ENCODE assay signal across 8 cellular contexts in the genomic region with DNA sequence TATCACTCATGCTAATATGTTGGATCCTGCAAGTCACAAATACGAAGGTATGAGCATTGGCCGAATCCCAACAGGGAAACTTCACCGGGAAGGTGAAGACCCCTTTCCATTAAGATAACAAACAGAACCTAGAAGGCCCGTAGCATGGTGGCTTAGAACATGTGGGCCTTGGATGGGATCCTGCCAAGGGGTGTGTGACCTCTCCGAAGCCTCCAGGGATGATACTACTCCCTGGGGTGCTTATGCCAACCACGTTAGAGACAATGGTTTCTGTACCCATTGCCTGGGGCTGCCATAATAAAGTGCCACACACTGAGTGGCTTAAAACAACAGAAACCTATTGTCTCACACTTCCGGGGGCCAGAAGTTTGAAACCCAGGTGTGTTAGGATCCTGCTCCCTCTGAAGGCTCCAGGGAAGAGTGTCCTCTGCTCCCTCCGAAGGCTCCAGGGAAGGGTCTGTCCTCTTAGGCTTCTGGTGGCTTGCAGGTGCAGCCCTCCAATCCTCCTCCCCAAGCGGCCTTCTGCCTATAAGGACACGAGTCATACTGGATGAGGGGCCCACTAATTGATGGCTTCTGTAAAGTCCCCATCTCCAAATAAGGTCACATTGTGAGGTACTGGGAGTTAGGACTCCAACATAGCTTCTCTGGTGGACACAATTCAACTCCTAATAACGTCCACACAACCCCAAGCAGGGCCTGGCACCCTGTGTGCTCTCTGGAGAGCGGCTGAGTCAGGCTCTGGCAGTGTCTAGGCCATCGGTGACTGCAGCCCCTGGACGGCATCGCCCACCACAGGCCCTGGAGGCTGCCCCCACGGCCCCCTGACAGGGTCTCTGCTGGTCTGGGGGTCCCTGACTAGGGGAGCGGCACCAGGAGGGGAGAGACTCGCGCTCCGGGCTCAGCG. TPM values are rescaled to one million over a fixed set of nuclear protein-coding genes. Genes with fewer than 3 reads are reported as not detected.
DNase-seq lines count a peak whose midpoint lies in the region; ATAC-seq, FAIRE-seq and TF ChIP-seq lines count a peak whose summit lies in the region.

No MANE protein-coding gene starts in this region.

- H3K27ac ChIP-seq in AG04450 (ENCODE audit: low read depth, low read length) (no peak overlapping the region), HCT116 (ENCODE audit: low read depth, low read length) (no peak overlapping the region; the same call in 1 of the 2 replicates), testis (peak overlapping the region; percentile 48 to 73)

- RAD21 ChIA-PET in HCT116 (lab: Charles Lee; ENCODE audit: low non-redundant PET in 1 of 2, low total read pairs in 2 of 2, uncharacterized antibody in 2 of 2, unreplicated experiment in 2 of 2): no interaction called here

- POLR2A ChIA-PET in AG04450 (lab: Yijun Ruan, JAX) (interaction anchor here (0.9 kb wide), 1 partner anchor 19 kb away, joined by 3 read pairs; no protein-coding TSS in a partner anchor), HCT116 (lab: Charles Lee) (no interaction called here)
- POLR2A ChIA-PET in activated CD8-positive, alpha-beta T cell treated with anti-CD3 and anti-CD28 coated beads, Interleukin-2, amount 10 ng/mL, durations not matched to agents 7 days and 5 days (lab: Charles Lee): interaction anchor here (1.5 kb wide), 1 partner anchor 9 kb away, joined by 3 read pairs; no protein-coding TSS in a partner anchor

- H3K27ac Mint-ChIP-seq in activated CD8-positive, alpha-beta T cell treated with anti-CD3 and anti-CD28 coated beads, Interleukin-2, amount 10 ng/mL, durations not matched to agents 7 days and 5 days: peak overlapping the region; percentile 60

- no peaks in the 10 kb centered on the region for H3K27me3 Mint-ChIP-seq in activated CD8-positive, alpha-beta T cell treated with anti-CD3 and anti-CD28 coated beads, Interleukin-2, amount 10 ng/mL, durations not matched to agents 7 days and 5 days (ENCODE audit: low read depth)

- 46 to 62% methylated on average over 15 to 21 of the region's 21 CpGs for WGBS in testis, 2 donors

- intact Hi-C loops in HCT116 (cut with micrococcal nuclease) (no loop called here), testis (cut with DNase I; ENCODE audit: low total_unique reads) (no loop called here)

- no peaks in the 10 kb centered on the region for H3K9me2 ChIP-seq in HCT116 (ENCODE audit: insufficient read depth)

- H3K4me3 ChIP-seq in AG04450 (ENCODE audit: low read depth, low read length): peak overlapping the region; percentile 65
- peak overlapping the region; percentile 26 to 35; a peak in 3 of 4 replicates for H3K4me3 ChIP-seq in HCT116 (replicated peaks in 1 of 2; ENCODE audit: low read depth in 1 of 2, low read length in 2 of 2)
- peak overlapping the region; percentile 28; the same call in 1 of the 2 replicates for H3K4me3 ChIP-seq in iPS-18c (ENCODE audit: insufficient read depth, low read depth, low read length)
- peak overlapping the region; percentile 77 to 81 for H3K4me3 ChIP-seq in testis

- TF ChIP-seq POLR2A in HCT116 (IDR thresholded peaks at IDR 0.05; ENCODE audit: borderline replicate concordance, extremely low read depth, insufficient read depth, insufficient read length): no peak
- TF ChIP-seq POLR2A in testis (IDR thresholded peaks at IDR 0.05): no peak
- no peak for TF ChIP-seq POLR2A in GM12892 (IDR thresholded peaks at IDR 0.05; ENCODE audit: low read depth, low read length)

- no peaks in the 10 kb centered on the region for H3K9me3 Mint-ChIP-seq in activated CD8-positive, alpha-beta T cell treated with anti-CD3 and anti-CD28 coated beads, Interleukin-2, amount 10 ng/mL, durations not matched to agents 7 days and 5 days (ENCODE audit: insufficient read depth)

- H3K36me3 ChIP-seq in HCT116 (ENCODE audit: control insufficient read depth in 1 of 2, insufficient read depth in 2 of 2, low read length in 2 of 2): no peaks in the 10 kb centered on the region
- no peaks in the 10 kb centered on the region for H3K36me3 ChIP-seq in testis (ENCODE audit: low read depth, missing control alignments)

- H4K20me1 ChIP-seq in HCT116 (ENCODE audit: insufficient read depth): no peaks in the 10 kb centered on the region

- CTCF ChIA-PET in AG04450 (lab: Charles Lee) (interaction anchor here (0.7 kb wide), 1 partner anchor 49 kb away, joined by 4 read pairs; no protein-coding TSS in a partner anchor), HCT116 (lab: Charles Lee) (interaction anchor here (0.8 kb wide), 1 partner anchor 33 kb away, joined by 3 read pairs; no protein-coding TSS in a partner anchor)
- CTCF ChIA-PET in activated CD8-positive, alpha-beta T cell treated with anti-CD3 and anti-CD28 coated beads, Interleukin-2, amount 10 ng/mL, durations not matched to agents 7 days and 5 days (lab: Charles Lee): no interaction called here

- H3K4me2 ChIP-seq in HCT116 (ENCODE audit: low read length): peak overlapping the region; percentile 67

- no peaks in the 10 kb centered on the region for H3K27me3 ChIP-seq in AG04450 (ENCODE audit: control insufficient read depth, insufficient read depth, low read length)
- H3K27me3 ChIP-seq in HCT116 (ENCODE audit: insufficient read depth, low read length): no peaks in the 10 kb centered on the region
- no peaks in the 10 kb centered on the region for H3K27me3 ChIP-seq in testis

- peak overlapping the region; percentile 67 for H3K4me3 Mint-ChIP-seq in activated CD8-positive, alpha-beta T cell treated with anti-CD3 and anti-CD28 coated beads, Interleukin-2, amount 10 ng/mL, durations not matched to agents 7 days and 5 days

- no TSS peak for BruUV-seq in HCT116 (replicated peaks; lab: Mats Ljungman, UMichigan)

- H3K9ac ChIP-seq in HCT116 (ENCODE audit: low read length): no peak overlapping the region

- no peak for TF ChIP-seq RAD21 in HCT116 (IDR thresholded peaks at IDR 0.05; ENCODE audit: low read depth)

- no peak overlapping the region for H2AFZ ChIP-seq in HCT116 (ENCODE audit: low read depth, low read length, poor library complexity, severe bottlenecking)

- no peak for FAIRE-seq in GM12892 (lab: Jason Lieb, UNC)

- H3K9me3 ChIP-seq in AG04450 (ENCODE audit: control insufficient read depth, insufficient read depth, low read length) (peaks cover 4% of the 10 kb centered on the region; the same call in 1 of the 2 replicates), HCT116 (ENCODE audit: control insufficient read depth in 1 of 2, insufficient read depth in 1 of 2, low read depth in 1 of 2, low read length in 2 of 2) (peaks cover 5 to 12% of the 10 kb centered on the region in 2 experiments; a peak in 2 of 4 replicates), iPS-18c (ENCODE audit: control insufficient read depth, insufficient read depth, low read length) (peaks cover 6% of the 10 kb centered on the region), testis (no peaks in the 10 kb centered on the region)

- peaks cover 8% of the 10 kb centered on the region for H3K4me1 Mint-ChIP-seq in activated CD8-positive, alpha-beta T cell treated with anti-CD3 and anti-CD28 coated beads, Interleukin-2, amount 10 ng/mL, durations not matched to agents 7 days and 5 days (ENCODE audit: low read depth)

- peaks cover 5% of the 10 kb centered on the region for H3K36me3 Mint-ChIP-seq in activated CD8-positive, alpha-beta T cell treated with anti-CD3 and anti-CD28 coated beads, Interleukin-2, amount 10 ng/mL, durations not matched to agents 7 days and 5 days (ENCODE audit: low read depth)

- no peak for DNase-seq in AG04450 (ENCODE audit: low read depth, low spot score)
- no peak for DNase-seq in HCT116 (ENCODE audit: low read depth, low spot score)
- no peak for DNase-seq in activated CD8-positive, alpha-beta T cell treated with anti-CD3 and anti-CD28 coated beads, Interleukin-2, amount 10 ng/mL, durations not matched to agents 7 days and 5 days
- no peak for DNase-seq in testis
- DNase-seq in GM10266 (ENCODE audit: extremely low spot score): no peak
- no peak for DNase-seq in GM12892 (ENCODE audit: insufficient read length)
- DNase-seq in GM03348 (ENCODE audit: low spot score): no peak

- H3K4me1 ChIP-seq in HCT116 (ENCODE audit: control insufficient read depth in 1 of 2, insufficient read depth in 2 of 2, low read length in 2 of 2) (peaks cover 0 to 13% of the 10 kb centered on the region in 2 experiments; a peak in 1 of 4 replicates), testis (peaks cover 7% of the 10 kb centered on the region)

- no peaks in the 10 kb centered on the region for H3K79me2 ChIP-seq in HCT116 (ENCODE audit: insufficient read depth, low read length)

- peak; percentile 3; the same call in 1 of the 2 replicates for ATAC-seq in HCT116
- no peak for ATAC-seq in activated CD8-positive, alpha-beta T cell treated with anti-CD3 and anti-CD28 coated beads, Interleukin-2, amount 10 ng/mL, durations not matched to agents 7 days and 5 days

- TF ChIP-seq CTCF in AG04450 (IDR thresholded peaks at IDR 0.05; ENCODE audit: low read depth, low read length) (no peak), HCT116 (IDR thresholded peaks at IDR 0.05 in 2 of 3, conservative IDR thresholded peaks at IDR 0.05 in 1 of 3; ENCODE audit: borderline replicate concordance in 1 of 3, insufficient read depth in 1 of 3, low read depth in 2 of 3, low read length in 2 of 3) (no peak), testis (IDR thresholded peaks at IDR 0.05) (no peak), GM10266 (IDR thresholded peaks at IDR 0.05; ENCODE audit: control insufficient read depth, insufficient read depth, low read depth, missing control alignments) (no peak)

TF ChIP-seq in HCT116, 20 proteins besides CTCF, POLR2A, EP300 and RAD21 (continues in another document):
- TF ChIP-seq EZH2 (IDR thresholded peaks at IDR 0.05) (no peak), TCF7L2 (IDR thresholded peaks at IDR 0.05; ENCODE audit: borderline replicate concordance, extremely low read depth, insufficient read depth, insufficient read length) (no peak), ZFX (IDR thresholded peaks at IDR 0.05) (no peak), EZH2phosphoT487 (IDR thresholded peaks at IDR 0.05; ENCODE audit: borderline replicate concordance) (no peak), SRF (IDR thresholded peaks at IDR 0.05; ENCODE audit: low read depth) (no peak), YY1 (IDR thresholded peaks at IDR 0.05; ENCODE audit: extremely low read depth, insufficient replicate concordance, low read depth, low read length) (no peak), ELF1 (IDR thresholded peaks at IDR 0.05; ENCODE audit: borderline replicate concordance, low read depth) (no peak)
- TF ChIP-seq, protein P1, sequence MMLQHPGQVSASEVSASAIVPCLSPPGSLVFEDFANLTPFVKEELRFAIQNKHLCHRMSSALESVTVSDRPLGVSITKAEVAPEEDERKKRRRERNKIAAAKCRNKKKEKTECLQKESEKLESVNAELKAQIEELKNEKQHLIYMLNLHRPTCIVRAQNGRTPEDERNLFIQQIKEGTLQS (IDR thresholded peaks at IDR 0.05): no peak

RNA-seq across cellular contexts. Expression of a gene that starts 1.0 kb away (rescaled TPM):
- polyA plus RNA-seq in AG04450 (2011; rRNA removed) (10.9 and 12.6 TPM in 2 replicates), testis (ENCODE audit: insufficient read depth, low read depth, low replicate concordance) (32.8 TPM)
- polyA minus RNA-seq in AG04450 (2011; rRNA and poly(A)+ RNA removed): 6.6 and 7.9 TPM in 2 replicates
- total RNA-seq in HCT116 (2021; ENCODE audit: unreplicated experiment) (11.5 TPM), testis (10 to 100 TPM; 37.9 to 40.7 TPM)
- 10.8 and 11.1 TPM in 2 replicates for polyA plus RNA-seq in HCT116 (2012)
- total RNA-seq in activated CD8-positive, alpha-beta T cell treated with anti-CD3 and anti-CD28 coated beads, Interleukin-2, amount 10 ng/mL, durations not matched to agents 7 days and 5 days: 10 to 100 TPM; 16.7 to 17.3 TPM
- polyA plus RNA-seq in GM12892 (2012; ENCODE audit: missing spikeins): 13.2 TPM

Comparison
In these comparisons a context has a peak if more than half of its experiments do, and no peak if none do; other contexts are left out.
1. H3K27ac ChIP-seq: peak in testis (2 of 2); none in AG04450 (single experiment) and HCT116 (single experiment).
2. H3K4me3 ChIP-seq: peak in every context shown above with its lines; median percentile 79 in testis; 65 in AG04450; 30 in HCT116; 28 in iPS-18c.